Comparison of ENCODE assay signal across 11 cellular contexts in the genomic region with DNA sequence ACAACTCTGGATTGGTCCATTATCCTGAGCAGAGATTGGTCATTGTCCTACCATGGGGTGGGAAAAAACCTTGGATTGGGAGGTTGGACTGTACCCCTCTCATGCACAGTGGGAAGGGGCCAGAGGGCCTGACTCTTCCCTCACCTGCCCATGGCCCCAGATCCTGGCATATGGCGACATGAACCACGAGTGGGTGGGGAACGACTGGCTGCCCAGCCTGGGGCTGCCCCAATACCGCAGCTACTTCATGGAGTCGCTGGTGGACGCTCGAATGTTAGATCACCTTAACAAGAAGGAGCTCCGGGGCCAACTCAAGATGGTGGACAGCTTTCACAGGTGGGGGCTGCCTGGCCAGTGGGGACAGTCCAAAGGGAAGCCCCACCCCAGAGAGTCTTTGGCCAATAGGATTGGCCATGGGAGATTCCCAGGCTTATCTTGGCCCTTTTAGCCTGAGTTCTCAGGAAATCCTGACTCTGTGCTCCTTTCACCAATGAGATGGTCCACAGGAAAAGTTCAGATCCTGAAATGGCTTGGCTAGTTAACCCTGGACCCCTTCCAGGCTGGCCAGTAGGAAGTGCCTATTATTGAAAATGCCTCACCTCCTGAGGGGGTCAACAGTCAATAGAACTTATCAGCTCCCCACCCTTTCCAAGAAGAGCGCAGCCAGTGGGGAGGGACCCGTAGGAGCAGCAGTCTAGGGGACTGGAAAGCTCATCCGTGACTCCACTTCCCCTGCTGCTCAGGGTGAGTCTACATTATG. TPM values are rescaled to one million over a fixed set of nuclear protein-coding genes. Genes with fewer than 3 reads are reported as not detected.
DNase-seq lines count a peak whose midpoint lies in the region; ATAC-seq and TF ChIP-seq lines count a peak whose summit lies in the region.
"Had no signal": no experiment of that assay in that cellular context is flagged by ENCODE, and none has a peak within 500 bp of the region (broad histone marks: within the 10 kb centered on the region; RNA-seq: fewer than 3 reads in every experiment).

No MANE protein-coding gene starts in this region.

- TF ChIP-seq POLR2A in IMR-90 (IDR thresholded peaks at IDR 0.05; ENCODE audit: low read depth, low read length) (no peak), testis (IDR thresholded peaks at IDR 0.05) (no peak)

- no peak overlapping the region; the same call in 1 of the 2 replicates for H3K23ac ChIP-seq in IMR-90 (ENCODE audit: low read depth, low read length)

- no peak overlapping the region for H2AK5ac ChIP-seq in IMR-90 (ENCODE audit: low read depth, low read length)

- H3K4me2 ChIP-seq in IMR-90 (ENCODE audit: low read depth, low read length) = no peak overlapping the region

- dilution Hi-C loops in IMR-90 (cut with HindIII; ENCODE audit: low sequenced_read_pairs, unreplicated experiment) = no loop called here

- in situ Hi-C loops in IMR-90 (cut with MboI; ENCODE audit: low sequenced_read_pairs) = no loop called here

- H3K4me3 ChIP-seq in IMR-90 (ENCODE audit: insufficient read depth, low read depth, low read length) (no peak overlapping the region), ectodermal cell (ENCODE audit: insufficient read depth, low read depth, low read length) (peak overlapping the region; percentile 80), mucosa of descending colon (peak overlapping the region; percentile 38), testis (peak overlapping the region in 1 of 2 donors; percentile 72)

- peaks cover 12% of the 10 kb centered on the region for H3K4me1 ChIP-seq in IMR-90 (ENCODE audit: control insufficient read depth, insufficient read depth, low read length)
- H3K4me1 ChIP-seq in ectodermal cell (ENCODE audit: control insufficient read depth, insufficient read depth, low read length) = peaks cover 10% of the 10 kb centered on the region
- H3K4me1 ChIP-seq in mucosa of descending colon (ENCODE audit: low read depth) = peaks cover 30% of the 10 kb centered on the region
- H3K4me1 ChIP-seq in testis = peaks cover 22% of the 10 kb centered on the region

- WGBS in IMR-90 (ENCODE audit: extremely low coverage in 2 of 2, insufficient read length in 1 of 2), 2 experiments = 100% methylated on average over 2 of the region's 11 CpGs; no CpG with 5 or more reads in 1 of the 2 experiments
- 85% methylated on average over 11 of the region's 11 CpGs for WGBS in ectodermal cell, 2 experiments
- WGBS in testis, 2 donors = 38 to 67% methylated on average over 6 to 11 of the region's 11 CpGs

- no peak overlapping the region for H3K56ac ChIP-seq in IMR-90 (ENCODE audit: extremely low read depth, insufficient read depth, low read length)

- POLR2A ChIA-PET in IMR-90 (lab: Charles Lee; ENCODE audit: unreplicated experiment) = no interaction called here

- H4K5ac ChIP-seq in IMR-90 (ENCODE audit: low read depth, low read length) = no peak overlapping the region

- no peak overlapping the region for H3K9ac ChIP-seq in IMR-90 (ENCODE audit: low read depth, low read length)

- no peak overlapping the region for H2AFZ ChIP-seq in IMR-90 (replicated peaks; ENCODE audit: low read length, poor library complexity)

- H2BK120ac ChIP-seq in IMR-90 (ENCODE audit: low read depth, low read length) = no peak overlapping the region

- H3K9me3 ChIP-seq in IMR-90 (ENCODE audit: control insufficient read depth, insufficient read depth, low read length) (no peaks in the 10 kb centered on the region), ectodermal cell (ENCODE audit: control insufficient read depth, low read length) (no peaks in the 10 kb centered on the region), mucosa of descending colon (no peaks in the 10 kb centered on the region), testis (no peaks in the 10 kb centered on the region)
- H3K9me3 ChIP-seq: pancreas had no signal

- no peaks in the 10 kb centered on the region for H4K20me1 ChIP-seq in IMR-90 (ENCODE audit: insufficient read depth, low read length)

- CTCF ChIA-PET in IMR-90 (lab: Yijun Ruan, JAX) = interaction anchor here (2.0 kb wide), 1 partner anchor 50 kb away, joined by 6 read pairs; no protein-coding TSS in a partner anchor

- TF ChIP-seq CTCF in 22Rv1 (IDR thresholded peaks at IDR 0.05) (no peak), IMR-90 (conservative IDR thresholded peaks at IDR 0.05; ENCODE audit: low read depth, low read length) (no peak), mucosa of descending colon (IDR thresholded peaks at IDR 0.05) (no peak), testis (IDR thresholded peaks at IDR 0.05) (no peak)

- H3K36me3 ChIP-seq in IMR-90 (ENCODE audit: control insufficient read depth, insufficient read depth, low read length) = no peaks in the 10 kb centered on the region
- H3K36me3 ChIP-seq in ectodermal cell (ENCODE audit: control insufficient read depth, insufficient read depth, low read length) = no peaks in the 10 kb centered on the region
- no peaks in the 10 kb centered on the region for H3K36me3 ChIP-seq in mucosa of descending colon (ENCODE audit: low read depth)
- H3K36me3 ChIP-seq in testis (ENCODE audit: low read depth, missing control alignments) = no peaks in the 10 kb centered on the region
- H3K36me3 ChIP-seq: pancreas had no signal

- ATAC-seq in IMR-90 (ENCODE audit: low read depth) = no peak
- ATAC-seq in mucosa of descending colon = no peak

- H3K9me1 ChIP-seq in IMR-90 (ENCODE audit: insufficient read depth, low read length) = no peaks in the 10 kb centered on the region

- H3K14ac ChIP-seq in IMR-90 (replicated peaks; ENCODE audit: low read depth, low read length) = no peak overlapping the region

- 0 out of 4 replicates have a peak, but pooled peaks cover 0 to 7% of the 10 kb centered on the region in 2 experiments for H3K79me1 ChIP-seq in IMR-90 (ENCODE audit: low read depth in 1 of 2, low read length in 2 of 2)

- BruUV-seq in IMR-90 (replicated peaks; lab: Mats Ljungman, UMichigan) = no TSS peak

- no peaks in the 10 kb centered on the region for H3K27me3 ChIP-seq in IMR-90 (ENCODE audit: control insufficient read depth, insufficient read depth, low read length)
- peaks cover 25% of the 10 kb centered on the region for H3K27me3 ChIP-seq in ectodermal cell (ENCODE audit: control insufficient read depth, insufficient read depth, low read length, poor library complexity, severe bottlenecking)
- H3K27me3 ChIP-seq in testis = no peaks in the 10 kb centered on the region
- H3K27me3 ChIP-seq: pancreas had no signal

- H3K27ac ChIP-seq in 22Rv1 (peak overlapping the region; percentile 100), IMR-90 (ENCODE audit: insufficient read depth, low read length) (no peak overlapping the region), ectodermal cell (ENCODE audit: insufficient read depth, low read depth, low read length, poor library complexity, severe bottlenecking) (no peak overlapping the region), testis (peak overlapping the region in 1 of 2 donors; percentile 84)

- intact Hi-C loops in IMR-90 (cut with micrococcal nuclease) = no loop called here
- intact Hi-C loops in mucosa of descending colon (cut with DNase I, micrococcal nuclease) = loop anchor here (10.0 kb wide), 1 partner anchor 53 kb away; no protein-coding TSS in a partner anchor
- intact Hi-C loops in testis (cut with DNase I; ENCODE audit: low total_unique reads) = loop anchor here (10.0 kb wide), 1 partner anchor 53 kb away; no protein-coding TSS in a partner anchor

- no peak overlapping the region for H3K18ac ChIP-seq in IMR-90 (ENCODE audit: low read depth, low read length)

- no peak for DNase-seq in IMR-90
- DNase-seq in mucosa of descending colon = no peak
- DNase-seq in testis = no peak
- no peak for DNase-seq in NCI-H226
- no peak for DNase-seq in NCI-H187 treated with DMSO at 0.1 percent for 48 hours (lab: John Stamatoyannopoulos, UW)
- no peak for DNase-seq in HT-29 (ENCODE audit: low spot score)
- DNase-seq: KG1 had no signal

- no peak overlapping the region for H4K91ac ChIP-seq in IMR-90 (ENCODE audit: insufficient read depth, low read depth, low read length)

- H4K8ac ChIP-seq in IMR-90 (ENCODE audit: low read depth in 2 of 2, low read length in 2 of 2) = no peak overlapping the region

- H2BK20ac ChIP-seq in IMR-90 (ENCODE audit: low read depth, low read length) = no peak overlapping the region

- H2AK9ac ChIP-seq in IMR-90 (replicated peaks; ENCODE audit: low read depth, low read length, poor library complexity) = peak overlapping the region; percentile 37

- no peak overlapping the region for H2BK15ac ChIP-seq in IMR-90 (ENCODE audit: low read depth, low read length)

- no peak overlapping the region for H3K4ac ChIP-seq in IMR-90 (ENCODE audit: low read depth, low read length)

- H2BK5ac ChIP-seq in IMR-90 (ENCODE audit: low read depth, low read length, poor library complexity, severe bottlenecking) = no peak overlapping the region

- no peak for TF ChIP-seq RAD21 in IMR-90 (IDR thresholded peaks at IDR 0.05; ENCODE audit: low read length)

RNA-seq across cellular contexts. Expression of a gene that starts 7.1 kb away (rescaled TPM):
- total RNA-seq in IMR-90 (2012; rRNA removed) (not detected in 2 replicates), mucosa of descending colon (1 to 10 TPM in 2 of 3 donors, under 1 TPM in 1; 0.73 to 1.9 (median 1.2) TPM), testis (1 to 10 TPM; 1.8 to 5.4 TPM)
- polyA plus RNA-seq in IMR-90 (2012; rRNA removed) (0.03 TPM in 1 of 2 replicates, not detected in the other), testis (ENCODE audit: insufficient read depth, low read depth, low replicate concordance) (4.1 TPM)
- polyA plus RNA-seq in IMR-90 (2012; cell fraction: cytosol; rRNA removed) = 0.02 TPM in 1 of 2 replicates, not detected in the other
- polyA plus RNA-seq in IMR-90 (2012; cell fraction: nucleus; rRNA removed; ENCODE audit: low replicate concordance) = 0.08 and 0.13 TPM in 2 replicates
- polyA plus RNA-seq in ectodermal cell (2013, experiment 1 of 4) = 0.39 TPM
- 0.41 TPM for polyA plus RNA-seq in ectodermal cell (2013, experiment 2 of 4)
- polyA plus RNA-seq in ectodermal cell (2013, experiment 3 of 4) = 0.75 TPM
- polyA plus RNA-seq in ectodermal cell (2013, experiment 4 of 4) = 0.57 TPM
- total RNA-seq in HT-29 (2014; rRNA removed; shearing (Covaris generic)) = 0.08 TPM in 1 of 2 replicates, not detected in the other
- total RNA-seq: CD4-positive, alpha-beta memory T cell had no signal
- polyA plus RNA-seq: CD4-positive, alpha-beta memory T cell had no signal

RNA-seq across cellular contexts. Expression of a gene that starts 9.5 kb away (rescaled TPM):
- total RNA-seq in IMR-90 (2012; rRNA removed) (1.9 and 2.2 TPM in 2 replicates), mucosa of descending colon (100 to 1,000 TPM; 182 to 398 (median 274) TPM), testis (10 to 100 TPM; 30.5 to 45.7 TPM)
- polyA plus RNA-seq in IMR-90 (2012; rRNA removed) (17.4 and 19.7 TPM in 2 replicates), testis (ENCODE audit: insufficient read depth, low read depth, low replicate concordance) (16.0 TPM)
- polyA plus RNA-seq in IMR-90 (2012; cell fraction: cytosol; rRNA removed) = 10.1 and 12.8 TPM in 2 replicates
- 115 and 216 TPM in 2 replicates for polyA plus RNA-seq in IMR-90 (2012; cell fraction: nucleus; rRNA removed; ENCODE audit: low replicate concordance)
- polyA plus RNA-seq in ectodermal cell (2013, experiment 1 of 4) = 11.7 TPM
- polyA plus RNA-seq in ectodermal cell (2013, experiment 2 of 4) = 11.1 TPM
- 9.1 TPM for polyA plus RNA-seq in ectodermal cell (2013, experiment 3 of 4)
- 9.7 TPM for polyA plus RNA-seq in ectodermal cell (2013, experiment 4 of 4)
- 28.7 and 33.7 TPM in 2 replicates for total RNA-seq in HT-29 (2014; rRNA removed; shearing (Covaris generic))
- polyA plus RNA-seq: CD4-positive, alpha-beta memory T cell had no signal

RNA-seq across cellular contexts. Expression of a gene that starts 28.8 kb away (rescaled TPM):
- total RNA-seq in IMR-90 (2012; rRNA removed) = 0.83 and 0.90 TPM in 2 replicates
- polyA plus RNA-seq in IMR-90 (2012; rRNA removed) = 1.9 and 2.4 TPM in 2 replicates
- polyA plus RNA-seq in IMR-90 (2012; cell fraction: cytosol; rRNA removed) = 1.5 and 2.9 TPM in 2 replicates
- 5.7 and 7.5 TPM in 2 replicates for polyA plus RNA-seq in IMR-90 (2012; cell fraction: nucleus; rRNA removed; ENCODE audit: low replicate concordance)
- 18.5 TPM for polyA plus RNA-seq in ectodermal cell (2013, experiment 1 of 4)
- 14.3 TPM for polyA plus RNA-seq in ectodermal cell (2013, experiment 2 of 4)
- polyA plus RNA-seq in ectodermal cell (2013, experiment 3 of 4) = 20.9 TPM
- polyA plus RNA-seq in ectodermal cell (2013, experiment 4 of 4) = 20.7 TPM
- total RNA-seq in mucosa of descending colon = 10 to 100 TPM; 15.1 to 21.4 (median 19.6) TPM
- 10 to 100 TPM in 1 of 2 donors, 1 to 10 TPM in 1; 9.2 to 13.1 TPM for total RNA-seq in testis
- polyA plus RNA-seq in testis (ENCODE audit: insufficient read depth, low read depth, low replicate concordance) = 8.8 TPM
- 22.9 and 30.1 TPM in 2 replicates for total RNA-seq in HT-29 (2014; rRNA removed; shearing (Covaris generic))

RNA-seq across cellular contexts. Expression of a gene that starts 29.2 kb away (rescaled TPM):
- total RNA-seq in IMR-90 (2012; rRNA removed) = 0.28 TPM in 1 of 2 replicates, not detected in the other
- 1.2 and 2.0 TPM in 2 replicates for polyA plus RNA-seq in IMR-90 (2012; rRNA removed)
- polyA plus RNA-seq in IMR-90 (2012; cell fraction: cytosol; rRNA removed) = 2.3 TPM in 2 replicates
- 0.85 and 0.98 TPM in 2 replicates for polyA plus RNA-seq in IMR-90 (2012; cell fraction: nucleus; rRNA removed; ENCODE audit: low replicate concordance)
- polyA plus RNA-seq in ectodermal cell (2013, experiment 1 of 4) = not detected
- 0.37 TPM for polyA plus RNA-seq in ectodermal cell (2013, experiment 2 of 4)
- polyA plus RNA-seq in ectodermal cell (2013, experiment 3 of 4) = 0.53 TPM
- 0.81 TPM for polyA plus RNA-seq in ectodermal cell (2013, experiment 4 of 4)
- total RNA-seq in mucosa of descending colon = 1 to 10 TPM; 1.8 to 3.2 (median 2.1) TPM
- 1 to 10 TPM; 4.0 to 8.5 TPM for total RNA-seq in testis
- 1.5 TPM for polyA plus RNA-seq in testis (ENCODE audit: insufficient read depth, low read depth, low replicate concordance)
- 5.9 and 6.0 TPM in 2 replicates for total RNA-seq in HT-29 (2014; rRNA removed; shearing (Covaris generic))

RNA-seq across cellular contexts. Expression of a gene that starts 33.9 kb away (rescaled TPM):
- total RNA-seq in IMR-90 (2012; rRNA removed) = 2.8 and 3.8 TPM in 2 replicates
- 8.0 and 9.9 TPM in 2 replicates for polyA plus RNA-seq in IMR-90 (2012; rRNA removed)
- polyA plus RNA-seq in IMR-90 (2012; cell fraction: cytosol; rRNA removed) = 13.4 and 19.1 TPM in 2 replicates
- polyA plus RNA-seq in IMR-90 (2012; cell fraction: nucleus; rRNA removed; ENCODE audit: low replicate concordance) = 14.2 and 30.4 TPM in 2 replicates
- polyA plus RNA-seq in ectodermal cell (2013, experiment 1 of 4) = 3.9 TPM
- polyA plus RNA-seq in ectodermal cell (2013, experiment 2 of 4) = 2.9 TPM
- polyA plus RNA-seq in ectodermal cell (2013, experiment 3 of 4) = 4.8 TPM
- 5.2 TPM for polyA plus RNA-seq in ectodermal cell (2013, experiment 4 of 4)
- 10 to 100 TPM in 2 of 3 donors, 1 to 10 TPM in 1; 7.2 to 20.4 (median 11.7) TPM for total RNA-seq in mucosa of descending colon
- total RNA-seq in testis = 10 to 100 TPM; 57.6 to 66.2 TPM
- 22.4 TPM for polyA plus RNA-seq in testis (ENCODE audit: insufficient read depth, low read depth, low replicate concordance)
- 12.0 and 19.9 TPM in 2 replicates for total RNA-seq in HT-29 (2014; rRNA removed; shearing (Covaris generic))
